Comparison of ENCODE assay signal across 4 cellular contexts in genomic region chr3:185556640-185557039, GRCh38. TPM values are rescaled to one million over a fixed set of nuclear protein-coding genes. Genes with fewer than 3 reads are reported as not detected.
"Had no signal": no experiment of that assay in that cellular context is flagged by ENCODE, and none has a peak within 500 bp of the region (broad histone marks: within the 10 kb centered on the region; RNA-seq: fewer than 3 reads in every experiment).

No MANE protein-coding gene starts in this region.

RNA-seq across cellular contexts. Expression of gene LIPH, which starts 4.3 kb away (rescaled TPM):
- total RNA-seq: dermis blood vessel endothelial cell; naive thymus-derived CD4-positive, alpha-beta T cell; osteoblast had no signal
- polyA plus RNA-seq: heart right ventricle; naive thymus-derived CD4-positive, alpha-beta T cell had no signal
